ENCODE assay signal across 8 cellular contexts in genomic region chr12:56151672-56152131, GRCh38. TPM values are rescaled to one million over a fixed set of nuclear protein-coding genes. Genes with fewer than 3 reads are reported as not detected.
DNase-seq lines count a peak whose midpoint lies in the region; ATAC-seq, FAIRE-seq and TF ChIP-seq lines count a peak whose summit lies in the region.

No MANE protein-coding gene starts in this region.

- H3K4me3 ChIP-seq in kidney (ENCODE audit: low read length in 2 of 2), result peak overlapping the region; percentile 71 to 82

- peak; percentile 56 for DNase-seq in DMS153 (lab: John Stamatoyannopoulos, UW)
- DNase-seq in Kasumi-1 (lab: John Stamatoyannopoulos, UW), result peak; percentile 52 to 62
- DNase-seq in T follicular helper cell (ENCODE audit: low read depth), result peak; percentile 51
- peak; percentile 62 for DNase-seq in astrocyte of the hippocampus (ENCODE audit: low read depth, low spot score)
- DNase-seq in kidney, result peak; percentile 82
- DNase-seq in stimulated activated CD4-positive, alpha-beta T cell treated with anti-CD3 and anti-CD28 coated beads, Interleukin-4, amount 100 ng/mL, for 24 hours, result peak; percentile 77
- no peak for DNase-seq in NCI-H446 treated with DMSO at 0.1 percent for 48 hours (lab: John Stamatoyannopoulos, UW)

- peak overlapping the region; percentile 87 to 91 for H3K27ac ChIP-seq in kidney (ENCODE audit: low read depth in 2 of 2, low read length in 2 of 2)

- peaks cover 10 to 20% of the 10 kb centered on the region in 2 donors for H3K4me1 ChIP-seq in kidney (ENCODE audit: control insufficient read depth in 1 of 2, insufficient read depth in 1 of 2, low read depth in 1 of 2, low read length in 2 of 2)

- H3K36me3 ChIP-seq in kidney (ENCODE audit: control insufficient read depth in 1 of 2, insufficient read depth in 2 of 2, low read length in 2 of 2), result peaks cover 0 to 2% of the 10 kb centered on the region in 2 donors

- peak overlapping the region; percentile 57 to 83 for H3K9ac ChIP-seq in kidney (ENCODE audit: low read length in 2 of 2)

- peak; percentile 45 for ATAC-seq in GM21447 (IDR thresholded peaks at IDR 0.05; ENCODE audit: unreplicated experiment)

- no peak for FAIRE-seq in kidney (lab: Jason Lieb, UNC)

- no peak for TF ChIP-seq CTCF in kidney (IDR thresholded peaks at IDR 0.05; ENCODE audit: borderline replicate concordance, extremely low read depth, insufficient read depth)

- H3K9me3 ChIP-seq in kidney (ENCODE audit: control insufficient read depth in 1 of 2, low read length in 2 of 2), result no peaks in the 10 kb centered on the region

- intact Hi-C loops in kidney (cut with DNase I), result no loop called here

RNA-seq across cellular contexts. Expression of gene MYL6B, which starts 0.7 kb away (rescaled TPM):
- total RNA-seq in kidney, result 48.2 TPM
- 142 TPM for polyA plus RNA-seq in kidney (ENCODE audit: insufficient read depth, low read depth, low replicate concordance)

RNA-seq across cellular contexts. Expression of gene MYL6, which starts 6.5 kb away (rescaled TPM):
- 1,630 TPM for total RNA-seq in kidney
- 4,190 TPM for polyA plus RNA-seq in kidney (ENCODE audit: insufficient read depth, low read depth, low replicate concordance)

RNA-seq across cellular contexts. Expression of gene ESYT1, which starts 23.6 kb away (rescaled TPM):
- 104 TPM for total RNA-seq in kidney
- polyA plus RNA-seq in kidney (ENCODE audit: insufficient read depth, low read depth, low replicate concordance), result 40.4 TPM

RNA-seq across cellular contexts. Expression of gene ZC3H10, which starts 33.6 kb away (rescaled TPM):
- 8.6 TPM for total RNA-seq in kidney
- polyA plus RNA-seq in kidney (ENCODE audit: insufficient read depth, low read depth, low replicate concordance), result 2.4 TPM

RNA-seq across cellular contexts. Expression of gene RPL41, which starts 35.3 kb away (rescaled TPM):
- 2,987 TPM for total RNA-seq in kidney
- 5,602 TPM for polyA plus RNA-seq in kidney (ENCODE audit: insufficient read depth, low read depth, low replicate concordance)
